Comparison of ENCODE assay signal across 21 cellular contexts in the genomic region with DNA sequence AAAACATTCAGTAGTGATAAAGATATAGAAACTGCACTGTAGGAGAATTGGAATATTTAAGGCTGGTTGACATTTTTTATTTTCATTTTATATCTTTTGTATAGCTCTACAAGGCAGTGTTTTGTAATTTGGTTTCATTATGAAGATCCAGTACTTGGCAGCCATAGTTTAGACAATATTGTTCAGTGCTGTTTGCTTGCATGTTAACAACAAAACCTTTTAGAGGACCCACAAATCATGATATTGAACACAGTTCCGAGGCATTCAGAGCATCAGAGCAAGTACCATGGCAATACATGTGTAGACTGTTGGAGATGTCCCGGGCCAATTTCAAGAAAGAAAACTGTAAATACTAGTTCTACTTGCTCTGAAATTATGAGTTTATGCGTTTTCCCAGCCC.
A peak's percentile ranks its signal among the peaks of the same experiment; 100 is the strongest.
DNase-seq lines count a peak whose midpoint lies in the region; ATAC-seq and TF ChIP-seq lines count a peak whose summit lies in the region.
"Had no signal": no experiment of that assay in that cellular context is flagged by ENCODE, and none has a peak within 500 bp of the region (broad histone marks: within the 10 kb centered on the region; RNA-seq: fewer than 3 reads in every experiment).

No MANE protein-coding gene starts in this region.

- H3K36me3 ChIP-seq in ACC112 (ENCODE audit: insufficient read depth, low read length): peaks cover 17% of the 10 kb centered on the region
- peaks cover 62% of the 10 kb centered on the region for H3K36me3 ChIP-seq in adipocyte (ENCODE audit: control insufficient read depth, insufficient read depth, low read length, severe bottlenecking)

- ATAC-seq in stimulated activated effector memory CD8-positive, alpha-beta T cell treated with anti-CD3 and anti-CD28 coated beads, Interleukin-12 subunit alpha, Interleukin-12 subunit beta, amount 100 ng/mL, for 72 hours: no peak
- no peak for ATAC-seq in HG03571 (IDR thresholded peaks at IDR 0.05; ENCODE audit: unreplicated experiment)
- ATAC-seq: GM12878 had no signal

- H2AFZ ChIP-seq in ACC112 (ENCODE audit: low read length, unreplicated experiment): no peak overlapping the region
- H2AFZ ChIP-seq: PC-9 had no signal

- DNase-seq in adipocyte (ENCODE audit: low read depth): no peak
- peak; percentile 18 for DNase-seq in medulla oblongata (ENCODE audit: extremely low spot score)
- DNase-seq in stimulated activated effector memory CD8-positive, alpha-beta T cell treated with anti-CD3 and anti-CD28 coated beads, Interleukin-12 subunit alpha, Interleukin-12 subunit beta, amount 100 ng/mL, for 72 hours (ENCODE audit: low spot score in 2 of 2): no peak
- DNase-seq in T-helper 9 cell: no peak
- DNase-seq in GM20000 (ENCODE audit: low spot score): no peak
- DNase-seq: DMS79, GOT3, NCI-H1092 treated with DMSO at 0.1 percent for 48 hours, NCI-H1436 treated with DMSO at 0.1 percent for 48 hours, NCI-H2029, NCI-H2227 treated with DMSO at 0.1 percent for 48 hours, NCI-H510A, PC-9, RPMI8226, SHP77 had no signal

- peak overlapping the region; percentile 63 for H3K27ac Mint-ChIP-seq in stimulated activated effector memory CD8-positive, alpha-beta T cell treated with anti-CD3 and anti-CD28 coated beads, Interleukin-12 subunit alpha, Interleukin-12 subunit beta, amount 100 ng/mL, for 72 hours
- H3K27ac Mint-ChIP-seq: B cell had no signal

- peak overlapping the region; percentile 20 for H3K9ac ChIP-seq in adipocyte (ENCODE audit: low read length)
- H3K9ac ChIP-seq: KMS-11 had no signal

- H3K36me3 Mint-ChIP-seq in stimulated activated effector memory CD8-positive, alpha-beta T cell treated with anti-CD3 and anti-CD28 coated beads, Interleukin-12 subunit alpha, Interleukin-12 subunit beta, amount 100 ng/mL, for 72 hours: peaks cover 79% of the 10 kb centered on the region

- H3K4me1 ChIP-seq in ACC112 (ENCODE audit: control insufficient read depth, insufficient read depth, low read length, unreplicated experiment) (peaks cover 46% of the 10 kb centered on the region), adipocyte (ENCODE audit: control insufficient read depth, insufficient read depth, low read length) (peaks cover 55% of the 10 kb centered on the region)

- peaks cover under 1% of the 10 kb centered on the region for H3K79me2 ChIP-seq in ACC112 (ENCODE audit: control insufficient read depth, insufficient read depth, low read length, unreplicated experiment)

- H3K4me1 Mint-ChIP-seq in stimulated activated effector memory CD8-positive, alpha-beta T cell treated with anti-CD3 and anti-CD28 coated beads, Interleukin-12 subunit alpha, Interleukin-12 subunit beta, amount 100 ng/mL, for 72 hours: peaks cover 65% of the 10 kb centered on the region

- no peaks in the 10 kb centered on the region for H3K9me3 Mint-ChIP-seq in stimulated activated effector memory CD8-positive, alpha-beta T cell treated with anti-CD3 and anti-CD28 coated beads, Interleukin-12 subunit alpha, Interleukin-12 subunit beta, amount 100 ng/mL, for 72 hours
- H3K9me3 Mint-ChIP-seq: CD14-positive monocyte had no signal

- H3K9me3 ChIP-seq in adipocyte (ENCODE audit: control insufficient read depth, low read length): no peaks in the 10 kb centered on the region

- H3K4me3 ChIP-seq in ACC112 (ENCODE audit: low read depth, low read length) (no peak overlapping the region), adipocyte (ENCODE audit: low read length) (no peak overlapping the region)
- H3K4me3 ChIP-seq: GM12878, PC-9 had no signal

- H3K27ac ChIP-seq in ACC112 (ENCODE audit: low read depth, low read length): 0 out of 2 replicates have a peak overlapping the region, but pooled peaks have one; percentile 16
- H3K27ac ChIP-seq: KMS-11, PC-9 had no signal

- H3K27me3 ChIP-seq in ACC112 (ENCODE audit: insufficient read depth, low read length) (no peaks in the 10 kb centered on the region), adipocyte (replicated peaks; ENCODE audit: control insufficient read depth, insufficient read depth, low read length) (no peaks in the 10 kb centered on the region)

- no peak overlapping the region for H3K4me3 Mint-ChIP-seq in stimulated activated effector memory CD8-positive, alpha-beta T cell treated with anti-CD3 and anti-CD28 coated beads, Interleukin-12 subunit alpha, Interleukin-12 subunit beta, amount 100 ng/mL, for 72 hours
- H3K4me3 Mint-ChIP-seq: B cell, CD14-positive monocyte had no signal

- TF ChIP-seq CTCF in GM20000 (IDR thresholded peaks at IDR 0.05; ENCODE audit: extremely low read depth, missing control alignments): no peak
